ENCODE assay signal across 1 cellular context in genomic region chr11:57639321-57640067, GRCh38.
TF ChIP-seq lines count a peak whose summit lies in the region.

No MANE protein-coding gene starts in this region.

TF ChIP-seq in K562, 482 proteins besides CTCF, POLR2A, EP300 and RAD21:
- TF ChIP-seq KDM1A (IDR thresholded peaks at IDR 0.05) (no peak), TFAP4 (CRISPR knock-in tag; IDR thresholded peaks at IDR 0.05; ENCODE audit: borderline replicate concordance) (peak; percentile 49; the same call in 1 of the 2 replicates), TSHZ1 (CRISPR knock-in tag; IDR thresholded peaks at IDR 0.05) (no peak), ZNF445 (CRISPR knock-in tag; IDR thresholded peaks at IDR 0.05; ENCODE audit: low read depth) (no peak), RBM22 (IDR thresholded peaks at IDR 0.05; ENCODE audit: low read depth, low read length, poor library complexity, severe bottlenecking) (no peak), TAF15 (IDR thresholded peaks at IDR 0.05; ENCODE audit: low read depth, low read length) (no peak), CTCFL (IDR thresholded peaks at IDR 0.05; ENCODE audit: borderline replicate concordance, insufficient read depth, low read depth, low read length, poor library complexity, severe bottlenecking) (peak; percentile 32), PATZ1 (CRISPR knock-in tag; IDR thresholded peaks at IDR 0.05; ENCODE audit: borderline replicate concordance) (no peak)
